15 cellular contexts compared by ENCODE assay signal in the genomic region with DNA sequence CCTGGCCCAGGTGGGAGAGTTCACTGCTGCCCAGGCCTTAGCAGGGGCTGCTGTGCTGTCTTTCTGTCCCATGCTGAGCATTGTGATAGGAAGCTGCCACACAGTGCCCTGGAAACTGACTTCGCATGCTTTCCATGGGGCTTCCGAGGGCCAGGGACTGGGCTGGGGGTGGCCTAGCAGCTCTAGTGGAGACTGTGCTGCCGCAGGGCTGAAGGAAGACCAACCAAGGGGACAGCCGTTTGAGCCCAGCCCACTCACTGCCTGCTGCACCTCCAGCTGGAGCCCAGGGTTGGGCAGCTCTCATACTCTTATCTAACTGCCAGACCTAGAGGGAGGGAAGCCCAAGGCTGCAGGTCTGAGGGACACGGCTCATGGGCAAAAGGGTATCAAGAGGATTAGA.
DNase-seq lines count a peak whose midpoint lies in the region; ATAC-seq lines count a peak whose summit lies in the region.
"Had no signal": no experiment of that assay in that cellular context is flagged by ENCODE, and none has a peak within 500 bp of the region (broad histone marks: within the 10 kb centered on the region; RNA-seq: fewer than 3 reads in every experiment).

No MANE protein-coding gene starts in this region.

- no peak for DNase-seq in activated naive CD4-positive, alpha-beta T cell treated with anti-CD3 and anti-CD28 coated beads, Interleukin-2, amount 50 U/mL, for 72 hours (ENCODE audit: low spot score in 2 of 2)
- DNase-seq in activated naive CD4-positive, alpha-beta T cell treated with anti-CD3 and anti-CD28 coated beads, Interleukin-2, amount 50 U/mL, for 16 hours = no peak
- DNase-seq in central memory CD8-positive, alpha-beta T cell (ENCODE audit: low spot score in 2 of 2) = no peak
- DNase-seq in immature natural killer cell = no peak
- no peak for DNase-seq in activated CD8-positive, alpha-beta memory T cell treated with anti-CD3 and anti-CD28 coated beads, Interleukin-2, amount 50 U/mL, for 48 hours
- DNase-seq in effector memory CD4-positive, alpha-beta T cell = no peak
- DNase-seq in T-helper 1 cell = no peak
- DNase-seq: CD4-positive, alpha-beta T cell; DND-41; islet precursor cell; midbrain; NCI-H82; stimulated activated naive CD8-positive, alpha-beta T cell treated with anti-CD3 and anti-CD28 coated beads, Interleukin-15, amount 100 ng/mL, for 72 hours had no signal

- H3K4me3 ChIP-seq in effector memory CD4-positive, alpha-beta T cell (ENCODE audit: insufficient read depth, low read depth, low read length, poor library complexity, severe bottlenecking) = no peak overlapping the region

- H3K4me3 Mint-ChIP-seq in central memory CD8-positive, alpha-beta T cell = no peak overlapping the region
- peak overlapping the region in 1 of 5 donors; percentile 18 for H3K4me3 Mint-ChIP-seq in immature natural killer cell
- H3K4me3 Mint-ChIP-seq: CD4-positive, alpha-beta T cell; stimulated activated naive CD8-positive, alpha-beta T cell treated with anti-CD3 and anti-CD28 coated beads, Interleukin-15, amount 100 ng/mL, for 72 hours had no signal

- H3K27me3 Mint-ChIP-seq in central memory CD8-positive, alpha-beta T cell = no peaks in the 10 kb centered on the region
- peaks cover 0 to 3% (median 0%) of the 10 kb centered on the region in 3 donors for H3K27me3 Mint-ChIP-seq in immature natural killer cell (ENCODE audit: low read depth in 3 of 3)
- H3K27me3 Mint-ChIP-seq: CD4-positive, alpha-beta T cell; stimulated activated naive CD8-positive, alpha-beta T cell treated with anti-CD3 and anti-CD28 coated beads, Interleukin-15, amount 100 ng/mL, for 72 hours had no signal

- ATAC-seq in activated naive CD4-positive, alpha-beta T cell treated with anti-CD3 and anti-CD28 coated beads, Interleukin-2, amount 50 U/mL, for 72 hours = no peak
- no peak for ATAC-seq in central memory CD8-positive, alpha-beta T cell (replicated peaks; ENCODE audit: extremely low read depth, poor library complexity, severe bottlenecking)
- ATAC-seq: stimulated activated naive CD8-positive, alpha-beta T cell treated with anti-CD3 and anti-CD28 coated beads, Interleukin-15, amount 100 ng/mL, for 72 hours had no signal

- peaks cover 85% of the 10 kb centered on the region for H3K4me1 Mint-ChIP-seq in central memory CD8-positive, alpha-beta T cell
- H3K4me1 Mint-ChIP-seq in immature natural killer cell = peaks cover 97 to 100% of the 10 kb centered on the region in 2 donors

- H3K27ac ChIP-seq in temporal lobe (ENCODE audit: low read depth, low read length) = peak overlapping the region; percentile 22
- no peak overlapping the region for H3K27ac ChIP-seq in effector memory CD4-positive, alpha-beta T cell (ENCODE audit: insufficient read depth, low read length, poor library complexity, severe bottlenecking)

- no peaks in the 10 kb centered on the region for H3K9me3 ChIP-seq in effector memory CD4-positive, alpha-beta T cell (ENCODE audit: control insufficient read depth, low read length)

- no peaks in the 10 kb centered on the region for H3K9me3 Mint-ChIP-seq in activated naive CD4-positive, alpha-beta T cell treated with anti-CD3 and anti-CD28 coated beads, Interleukin-2, amount 50 U/mL, for 72 hours
- H3K9me3 Mint-ChIP-seq in central memory CD8-positive, alpha-beta T cell = no peaks in the 10 kb centered on the region
- no peaks in the 10 kb centered on the region for H3K9me3 Mint-ChIP-seq in immature natural killer cell
- H3K9me3 Mint-ChIP-seq: activated T-helper 2 cell treated with anti-CD3 and anti-CD28 coated beads, Interferon-gamma antibody, Interleukin-2, Interleukin-4, amounts not matched to agents 10 μg/mL and 5 μg/mL and 100 μg/mL, durations not matched to agents 14 hours and 24 hours and 36 hours; CD4-positive, alpha-beta T cell; stimulated activated naive CD8-positive, alpha-beta T cell treated with anti-CD3 and anti-CD28 coated beads, Interleukin-15, amount 100 ng/mL, for 72 hours had no signal

- peak overlapping the region; percentile 2 to 11 for H3K27ac Mint-ChIP-seq in activated naive CD4-positive, alpha-beta T cell treated with anti-CD3 and anti-CD28 coated beads, Interleukin-2, amount 50 U/mL, for 72 hours
- peak overlapping the region; percentile 72 for H3K27ac Mint-ChIP-seq in central memory CD8-positive, alpha-beta T cell (ENCODE audit: low read depth)
- peak overlapping the region in 5 of 6 donors; percentile 31 to 94 (median 91) for H3K27ac Mint-ChIP-seq in immature natural killer cell
- H3K27ac Mint-ChIP-seq: activated T-helper 2 cell treated with anti-CD3 and anti-CD28 coated beads, Interferon-gamma antibody, Interleukin-2, Interleukin-4, amounts not matched to agents 10 μg/mL and 5 μg/mL and 100 μg/mL, durations not matched to agents 14 hours and 24 hours and 36 hours; CD4-positive, alpha-beta T cell had no signal

- no peaks in the 10 kb centered on the region for H3K27me3 ChIP-seq in effector memory CD4-positive, alpha-beta T cell (replicated peaks; ENCODE audit: control insufficient read depth, insufficient read depth, low read length, poor library complexity, severe bottlenecking)

- peaks cover 4% of the 10 kb centered on the region for H3K4me1 ChIP-seq in effector memory CD4-positive, alpha-beta T cell (ENCODE audit: control insufficient read depth, insufficient read depth, low read length, poor library complexity, severe bottlenecking)

- peaks cover 0 to 6% of the 10 kb centered on the region in 2 donors for H3K36me3 Mint-ChIP-seq in activated naive CD4-positive, alpha-beta T cell treated with anti-CD3 and anti-CD28 coated beads, Interleukin-2, amount 50 U/mL, for 72 hours
- peaks cover 34% of the 10 kb centered on the region for H3K36me3 Mint-ChIP-seq in central memory CD8-positive, alpha-beta T cell (ENCODE audit: insufficient read depth)
- H3K36me3 Mint-ChIP-seq in immature natural killer cell = peaks cover 3 to 48% (median 13%) of the 10 kb centered on the region in 3 donors

- H3K36me3 ChIP-seq in effector memory CD4-positive, alpha-beta T cell (ENCODE audit: control insufficient read depth, insufficient read depth, low read length) = peaks cover 40% of the 10 kb centered on the region

Comparison
In these comparisons a context has a peak if more than half of its experiments do, and no peak if none do; other contexts are left out.
1. H3K27ac Mint-ChIP-seq: peak in every context shown above with its lines; median percentile 91 in immature natural killer cell; 72 in central memory CD8-positive, alpha-beta T cell; 6 in activated naive CD4-positive, alpha-beta T cell treated with anti-CD3 and anti-CD28 coated beads, Interleukin-2, amount 50 U/mL, for 72 hours.